18 cellular contexts compared by ENCODE assay signal in the genomic region with DNA sequence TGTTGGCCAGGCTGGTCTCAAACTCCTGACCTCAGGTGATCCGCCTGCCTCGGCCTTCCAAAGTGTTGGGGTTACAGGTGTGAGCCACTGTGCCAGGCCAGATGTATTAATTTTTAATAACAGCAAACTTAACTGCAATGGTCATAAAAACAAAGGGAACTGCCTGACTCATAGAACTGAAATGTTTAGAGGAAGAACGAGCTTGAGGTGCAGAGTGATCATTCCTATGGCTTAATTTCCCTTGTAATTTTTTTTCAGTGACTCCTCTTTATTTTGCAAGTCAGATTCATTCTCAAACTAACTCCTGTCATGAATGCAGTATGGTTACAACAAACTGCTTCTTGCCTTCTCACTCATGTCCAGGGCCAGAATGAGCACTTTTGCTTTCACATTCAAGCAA.
"Had no signal": no experiment of that assay in that cellular context is flagged by ENCODE, and none has a peak within 500 bp of the region (broad histone marks: within the 10 kb centered on the region; RNA-seq: fewer than 3 reads in every experiment).

No MANE protein-coding gene starts in this region.

- H3K4me3 ChIP-seq: colonic mucosa, smooth muscle cell, suprapubic skin, thyroid gland had no signal

- DNase-seq: colonic mucosa; dermis blood vessel endothelial cell; left colon; mesendoderm; naive B cell; posterior cingulate gyrus; right cardiac atrium; stimulated activated CD4-positive, alpha-beta T cell treated with anti-CD3 and anti-CD28 coated beads, Interleukin-2, amount 100 ng/mL, for 48 hours; stimulated activated CD8-positive, alpha-beta memory T cell treated with anti-CD3 and anti-CD28 coated beads, Interleukin-4, amount 100 ng/mL, for 48 hours; stimulated activated naive CD8-positive, alpha-beta T cell treated with anti-CD3 and anti-CD28 coated beads, Interleukin-15, Interleukin-2, amounts not matched to agents 100 U/mL and 50 U/mL, for 24 hours; thyroid gland had no signal

- H3K4me3 Mint-ChIP-seq: naive B cell; stimulated activated effector memory CD8-positive, alpha-beta T cell treated with anti-CD3 and anti-CD28 coated beads, Interleukin-12 subunit alpha, Interleukin-12 subunit beta, amount 100 ng/mL, for 72 hours; type B pancreatic cell had no signal

- FAIRE-seq: frontal cortex, keratinocyte, urothelium cell line had no signal

- H3K36me3 Mint-ChIP-seq: naive B cell; stimulated activated effector memory CD8-positive, alpha-beta T cell treated with anti-CD3 and anti-CD28 coated beads, Interleukin-12 subunit alpha, Interleukin-12 subunit beta, amount 100 ng/mL, for 72 hours; type B pancreatic cell had no signal

- H3K27ac Mint-ChIP-seq: naive B cell; stimulated activated effector memory CD8-positive, alpha-beta T cell treated with anti-CD3 and anti-CD28 coated beads, Interleukin-12 subunit alpha, Interleukin-12 subunit beta, amount 100 ng/mL, for 72 hours; type B pancreatic cell had no signal

- H3K36me3 ChIP-seq: colonic mucosa, suprapubic skin, thyroid gland had no signal

- H3K27me3 ChIP-seq: colonic mucosa, suprapubic skin, thyroid gland had no signal

- H3K4me1 Mint-ChIP-seq: naive B cell; stimulated activated effector memory CD8-positive, alpha-beta T cell treated with anti-CD3 and anti-CD28 coated beads, Interleukin-12 subunit alpha, Interleukin-12 subunit beta, amount 100 ng/mL, for 72 hours had no signal
